ENCODE assay signal across 8 cellular contexts in the genomic region with DNA sequence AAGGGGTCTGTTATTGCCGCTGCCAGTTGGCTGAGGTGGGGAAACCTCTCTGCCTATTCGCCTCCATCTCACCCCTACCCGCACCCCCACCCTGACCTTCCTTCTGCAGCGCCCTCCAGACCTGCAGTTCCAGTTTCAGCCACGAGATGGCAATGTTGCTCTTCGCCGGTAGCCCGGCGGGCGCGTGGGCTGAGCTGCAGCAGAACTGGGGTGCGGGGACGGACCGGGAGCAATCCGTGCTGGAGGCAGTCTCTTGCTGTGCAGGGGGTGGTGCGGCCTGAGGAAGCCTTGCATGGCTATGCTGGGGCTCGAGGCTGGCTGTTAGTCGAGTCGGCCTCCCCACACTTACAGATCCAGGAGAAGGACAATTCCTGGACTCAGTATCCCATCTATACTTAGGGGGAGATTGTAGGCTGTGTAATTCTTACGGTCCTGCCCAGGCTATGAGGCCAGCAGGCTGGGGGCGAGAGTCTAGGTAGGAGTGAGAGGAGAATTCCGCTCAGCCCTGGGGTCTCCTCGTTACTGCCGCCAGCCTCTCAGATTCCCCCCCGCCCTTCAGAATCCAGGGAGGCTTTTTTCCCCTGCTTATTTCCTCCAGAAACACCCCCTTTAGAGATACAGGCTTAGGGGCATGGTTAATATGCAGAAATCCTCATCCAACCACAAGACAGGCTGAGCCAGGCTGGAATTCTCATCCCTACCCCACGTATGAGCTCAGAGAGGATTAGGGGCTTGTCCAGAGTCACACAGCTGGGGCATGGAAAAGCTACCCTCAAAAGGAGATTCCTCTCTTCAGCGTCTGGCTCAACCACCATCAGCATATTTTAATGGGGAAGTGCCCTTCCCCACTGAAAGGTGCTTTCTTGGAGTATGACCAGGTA. TPM values are rescaled to one million over a fixed set of nuclear protein-coding genes. Genes with fewer than 3 reads are reported as not detected.
DNase-seq lines count a peak whose midpoint lies in the region; ATAC-seq and TF ChIP-seq lines count a peak whose summit lies in the region.

No MANE protein-coding gene starts in this region.

- TF ChIP-seq POLR2A in right lobe of liver (IDR thresholded peaks at IDR 0.05), result no peak

- in situ Hi-C loops in ACHN (cut with HindIII; ENCODE audit: low pct_ligation_motif_present, low pct_unique_long_range_greater_than_20kb, low sequenced_read_pairs), result no loop called here

- TF ChIP-seq CTCF in choroid plexus epithelial cell (conservative IDR thresholded peaks at IDR 0.05; ENCODE audit: low read depth, low read length) (peak; percentile 100), right lobe of liver (IDR thresholded peaks at IDR 0.05) (peak; percentile 94 to 98 (median 97))

- DNase-seq in ACHN, result peak; percentile 81
- DNase-seq in NCI-H2171 treated with DMSO at 0.1 percent for 48 hours (lab: John Stamatoyannopoulos, UW), result peak; percentile 73
- peak; percentile 68 for DNase-seq in activated CD4-positive, alpha-beta T cell treated with anti-CD3 and anti-CD28 coated beads for 1 hour
- peak; percentile 90 for DNase-seq in choroid plexus epithelial cell (ENCODE audit: low read depth)
- peak; percentile 74 to 82 (median 80) for DNase-seq in right lobe of liver
- DNase-seq in stimulated activated CD4-positive, alpha-beta T cell treated with anti-CD3 and anti-CD28 coated beads, TNF-alpha, amount 100 ng/mL, for 24 hours (ENCODE audit: low read depth in 3 of 3), result peak; percentile 59 to 76 (median 66)

- WGBS in right lobe of liver (ENCODE audit: insufficient coverage, low coverage, low lambda C conversion rate, missing lambda C conversion rate), result 4% methylated on average over 12 of the region's 27 CpGs

- H3K27me3 ChIP-seq in right lobe of liver, result peaks cover 0 to 7% of the 10 kb centered on the region in 2 donors

- H3K4me1 ChIP-seq in right lobe of liver, result peaks cover 0 to 12% (median 0%) of the 10 kb centered on the region in 4 donors

- intact Hi-C loops in right lobe of liver (cut with DNase I), result no loop called here

- H3K9me3 ChIP-seq in right lobe of liver, result no peaks in the 10 kb centered on the region

- H3K4me3 ChIP-seq in choroid plexus epithelial cell (ENCODE audit: low read depth, low read length), result no peak overlapping the region
- no peak overlapping the region for H3K4me3 ChIP-seq in right lobe of liver

- ATAC-seq in GM18502 (IDR thresholded peaks at IDR 0.05; ENCODE audit: poor library complexity, unreplicated experiment), result peak; percentile 82
- ATAC-seq in HG02973 (IDR thresholded peaks at IDR 0.05; ENCODE audit: unreplicated experiment), result peak; percentile 66
- ATAC-seq in right lobe of liver, result peak; percentile 79 to 87 (median 84)

- no peak overlapping the region for H3K27ac ChIP-seq in right lobe of liver

- H3K36me3 ChIP-seq in right lobe of liver, result no peaks in the 10 kb centered on the region

RNA-seq across cellular contexts. Expression of gene TMEM132B, which starts 2.8 kb away (rescaled TPM):
- under 1 TPM in 5 of 6 experiments, not detected in 1; under 0.01 to 0.12 (median 0.02) TPM for total RNA-seq in right lobe of liver
